7 cellular contexts compared by ENCODE assay signal in the genomic region with DNA sequence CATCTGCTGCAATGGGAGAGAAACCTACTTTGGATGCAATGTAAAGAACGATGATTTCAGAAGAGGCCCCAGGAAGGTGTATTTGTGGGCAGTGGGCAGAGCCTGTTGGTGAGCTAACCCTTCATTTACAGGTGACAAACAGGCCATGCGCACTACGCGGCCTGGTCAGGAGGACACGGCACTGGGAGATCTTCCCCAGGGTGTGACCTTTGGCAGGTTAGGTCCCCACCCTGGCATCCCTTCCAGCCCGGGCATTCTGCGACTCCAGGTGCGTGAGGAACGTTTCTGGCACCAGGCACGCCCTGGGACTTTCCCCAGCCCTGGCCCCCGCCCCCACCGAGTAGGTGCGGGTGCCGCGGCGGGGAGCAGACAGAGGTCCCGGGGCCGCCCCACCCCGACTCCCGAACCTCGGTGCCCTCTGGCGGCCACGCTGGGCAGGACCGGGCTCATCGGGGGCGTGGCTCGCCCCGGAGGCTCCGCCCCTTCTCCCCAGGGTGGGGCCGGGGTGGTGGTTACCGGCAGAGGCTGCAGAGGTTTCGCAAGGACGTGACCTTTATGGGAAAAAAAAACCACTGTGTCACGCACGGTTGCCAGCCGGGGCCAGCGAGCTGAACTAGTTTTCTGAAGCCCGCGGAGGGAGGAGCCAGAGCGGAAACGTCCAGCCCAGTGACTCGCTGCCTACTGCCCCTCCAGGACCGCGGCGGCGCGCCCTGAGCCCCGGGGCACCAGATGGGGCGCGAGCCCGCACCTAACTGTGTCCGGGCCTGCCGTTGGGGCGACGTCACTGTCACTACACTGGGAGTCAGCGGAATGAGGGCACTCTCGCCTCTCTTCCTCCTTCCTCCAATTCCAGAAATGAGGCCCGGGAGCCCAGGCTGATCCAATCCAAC. TPM values are rescaled to one million over a fixed set of nuclear protein-coding genes. Genes with fewer than 3 reads are reported as not detected.
A peak's percentile ranks its signal among the peaks of the same experiment; 100 is the strongest.
DNase-seq lines count a peak whose midpoint lies in the region; ATAC-seq and TF ChIP-seq lines count a peak whose summit lies in the region.

No MANE protein-coding gene starts in this region.

- intact Hi-C loops in left colon (cut with DNase I, micrococcal nuclease): no loop called here

- H3K27ac Mint-ChIP-seq in HFFc6 (peak overlapping the region; percentile 78), chondrocyte (ENCODE audit: unreplicated experiment) (peak overlapping the region; percentile 54)

- H3K36me3 Mint-ChIP-seq in HFFc6 (ENCODE audit: low read depth): no peaks in the 10 kb centered on the region
- H3K36me3 Mint-ChIP-seq in chondrocyte (ENCODE audit: low read depth): no peaks in the 10 kb centered on the region

- H3K4me1 Mint-ChIP-seq in HFFc6 (ENCODE audit: low read depth) (no peaks in the 10 kb centered on the region), chondrocyte (ENCODE audit: low read depth) (peaks cover 3% of the 10 kb centered on the region)

- H3K9me3 Mint-ChIP-seq in HFFc6 (no peaks in the 10 kb centered on the region), chondrocyte (ENCODE audit: low read depth) (no peaks in the 10 kb centered on the region)

- H3K27me3 Mint-ChIP-seq in HFFc6 (ENCODE audit: insufficient read depth) (no peaks in the 10 kb centered on the region), chondrocyte (ENCODE audit: low read depth) (no peaks in the 10 kb centered on the region)

- peak; percentile 78 for TF ChIP-seq CTCF in HFFc6 (IDR thresholded peaks at IDR 0.05)
- peak; percentile 81 for TF ChIP-seq CTCF in chondrocyte (IDR thresholded peaks at IDR 0.05)

- ATAC-seq in GM18499 (IDR thresholded peaks at IDR 0.05; ENCODE audit: insufficient read depth, unreplicated experiment) (peak; percentile 46), left colon (peak; percentile 91)

- DNase-seq in HFFc6 (peak; percentile 71), MV-4-11 (lab: John Stamatoyannopoulos, UW) (peak; percentile 91), chondrocyte (ENCODE audit: low spot score) (no peak), left colon (peak; percentile 80 to 84)
- peak; percentile 95 for DNase-seq in activated CD4-positive, CD25-positive, alpha-beta regulatory T cell treated with anti-CD3 and anti-CD28 coated beads, Interleukin-2, amount 50 U/mL, for 72 hours
- peak; percentile 84 to 92 for DNase-seq in stimulated activated CD4-positive, alpha-beta T cell treated with anti-CD3 and anti-CD28 coated beads, Interleukin-2, amount 100 ng/mL, for 48 hours

- H3K4me3 Mint-ChIP-seq in HFFc6 (peak overlapping the region; percentile 77), chondrocyte (ENCODE audit: unreplicated experiment) (peak overlapping the region; percentile 65)

RNA-seq across cellular contexts. Expression of a gene that starts 5.0 kb away (rescaled TPM):
- total RNA-seq in HFFc6 (2021; fragmentation: NEBNext Ultra II Directional; extraction: Animal tissue kit (Norgen Biotek cat#: 25700)): not detected
- total RNA-seq in chondrocyte: not detected in 3 replicates
- not detected for total RNA-seq in left colon
